1 cellular context compared by ENCODE assay signal in the genomic region with DNA sequence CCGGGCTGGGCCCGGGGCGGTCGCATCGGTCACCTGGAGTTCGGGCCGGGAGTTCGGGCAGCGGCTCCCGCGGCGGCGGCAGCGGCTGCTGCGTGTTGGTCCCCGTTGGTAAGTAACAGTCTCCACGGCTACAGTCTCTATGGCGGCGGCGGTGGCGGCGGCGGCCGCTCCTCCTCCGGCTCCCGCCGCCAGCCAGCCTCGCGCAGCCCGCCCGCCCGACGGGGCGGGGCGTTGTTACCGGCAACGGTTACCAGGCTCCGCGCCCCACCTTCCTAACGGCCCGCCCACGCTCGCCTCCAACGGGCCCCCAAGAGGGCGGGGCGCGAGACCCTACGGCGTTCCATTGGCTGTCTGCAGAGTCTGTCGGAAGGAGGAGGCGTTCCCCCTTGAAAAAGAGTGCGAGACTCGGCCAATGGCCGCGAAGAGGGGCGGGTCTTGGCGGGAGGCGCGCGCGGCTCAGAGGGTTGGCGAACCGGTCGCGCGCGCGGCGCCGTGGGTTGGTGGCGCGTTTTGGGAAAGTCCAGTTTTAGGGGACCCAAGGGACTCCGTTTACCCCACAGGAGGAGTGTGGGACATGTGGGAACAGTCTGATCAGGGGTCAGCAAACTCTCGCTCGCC.
A peak's percentile ranks its signal among the peaks of the same experiment; 100 is the strongest.
TF ChIP-seq lines count a peak whose summit lies in the region.

TSS of gene RFX2 (minus strand) at position 141 of the 618 bp plus-strand sequence. CDS start 63,004 bp downstream, outside the sequence.

TF ChIP-seq in HepG2, 621 proteins besides CTCF, POLR2A, EP300 and RAD21 (continued from another document and continues in another):
- TF ChIP-seq ZNF362 (CRISPR knock-in tag; IDR thresholded peaks at IDR 0.05; ENCODE audit: borderline replicate concordance) (no peak), ZNF225 (CRISPR knock-in tag; IDR thresholded peaks at IDR 0.05) (no peak), ZNF770 (CRISPR knock-in tag; IDR thresholded peaks at IDR 0.05) (no peak), PRDM15 (CRISPR knock-in tag; IDR thresholded peaks at IDR 0.05) (no peak), RFX1 (IDR thresholded peaks at IDR 0.05) (peak; percentile 98), ZNF354B (CRISPR knock-in tag; IDR thresholded peaks at IDR 0.05) (no peak), PRPF4 (IDR thresholded peaks at IDR 0.05; ENCODE audit: low read depth, low read length, poor library complexity, severe bottlenecking) (no peak), ZNF235 (CRISPR knock-in tag; IDR thresholded peaks at IDR 0.05; ENCODE audit: borderline replicate concordance) (no peak), ISX (CRISPR knock-in tag; conservative IDR thresholded peaks at IDR 0.05) (no peak), MEF2D (CRISPR knock-in tag; IDR thresholded peaks at IDR 0.05) (no peak), USF2 (IDR thresholded peaks at IDR 0.05; ENCODE audit: low read depth, low read length) (no peak), USF2 (CRISPR knock-in tag; IDR thresholded peaks at IDR 0.05; ENCODE audit: borderline replicate concordance) (no peak), PCBP1 (IDR thresholded peaks at IDR 0.05; ENCODE audit: borderline replicate concordance, low read depth, low read length) (no peak), ZNF652 (CRISPR knock-in tag; IDR thresholded peaks at IDR 0.05; ENCODE audit: borderline replicate concordance, low read depth) (no peak), ZNF792 (CRISPR knock-in tag; IDR thresholded peaks at IDR 0.05) (no peak), MAX (IDR thresholded peaks at IDR 0.05) (peak; percentile 23; the same call in 1 of the 2 replicates), HNRNPH1 (optimal IDR thresholded peaks at IDR 0.05; ENCODE audit: low read depth, low read length) (no peak), SP1 (IDR thresholded peaks at IDR 0.05) (peak; percentile 75), SP1 (CRISPR knock-in tag; IDR thresholded peaks at IDR 0.05) (peak; percentile 99), ZNF136 (CRISPR knock-in tag; IDR thresholded peaks at IDR 0.05; ENCODE audit: low read depth) (no peak), SRY (CRISPR knock-in tag; IDR thresholded peaks at IDR 0.05) (no peak), HMGXB4 (CRISPR knock-in tag; IDR thresholded peaks at IDR 0.05; ENCODE audit: borderline replicate concordance in 1 of 2, low read depth in 1 of 2) (no peak), SALL1 (CRISPR knock-in tag; IDR thresholded peaks at IDR 0.05) (peak; percentile 25; the same call in 1 of the 2 replicates), IRF2 (CRISPR knock-in tag; IDR thresholded peaks at IDR 0.05) (no peak), TSC22D2 (CRISPR knock-in tag; IDR thresholded peaks at IDR 0.05; ENCODE audit: borderline replicate concordance) (no peak), AGO2 (optimal IDR thresholded peaks at IDR 0.05; ENCODE audit: low read depth, low read length) (no peak), ETV6 (CRISPR knock-in tag; conservative IDR thresholded peaks at IDR 0.05) (no peak), NR1H2 (CRISPR knock-in tag; IDR thresholded peaks at IDR 0.05; ENCODE audit: borderline replicate concordance, low read depth) (no peak)
- TF ChIP-seq, protein P1, sequence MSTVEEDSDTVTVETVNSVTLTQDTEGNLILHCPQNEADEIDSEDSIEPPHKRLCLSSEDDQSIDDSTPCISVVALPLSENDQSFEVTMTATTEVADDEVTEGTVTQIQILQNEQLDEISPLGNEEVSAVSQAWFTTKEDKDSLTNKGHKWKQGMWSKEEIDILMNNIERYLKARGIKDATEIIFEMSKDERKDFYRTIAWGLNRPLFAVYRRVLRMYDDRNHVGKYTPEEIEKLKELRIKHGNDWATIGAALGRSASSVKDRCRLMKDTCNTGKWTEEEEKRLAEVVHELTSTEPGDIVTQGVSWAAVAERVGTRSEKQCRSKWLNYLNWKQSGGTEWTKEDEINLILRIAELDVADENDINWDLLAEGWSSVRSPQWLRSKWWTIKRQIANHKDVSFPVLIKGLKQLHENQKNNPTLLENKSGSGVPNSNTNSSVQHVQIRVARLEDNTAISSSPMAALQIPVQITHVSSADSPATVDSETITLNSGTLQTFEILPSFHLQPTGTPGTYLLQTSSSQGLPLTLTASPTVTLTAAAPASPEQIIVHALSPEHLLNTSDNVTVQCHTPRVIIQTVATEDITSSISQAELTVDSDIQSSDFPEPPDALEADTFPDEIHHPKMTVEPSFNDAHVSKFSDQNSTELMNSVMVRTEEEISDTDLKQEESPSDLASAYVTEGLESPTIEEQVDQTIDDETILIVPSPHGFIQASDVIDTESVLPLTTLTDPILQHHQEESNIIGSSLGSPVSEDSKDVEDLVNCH (CRISPR knock-in tag; IDR thresholded peaks at IDR 0.05) = no peak
- TF ChIP-seq, protein P2, sequence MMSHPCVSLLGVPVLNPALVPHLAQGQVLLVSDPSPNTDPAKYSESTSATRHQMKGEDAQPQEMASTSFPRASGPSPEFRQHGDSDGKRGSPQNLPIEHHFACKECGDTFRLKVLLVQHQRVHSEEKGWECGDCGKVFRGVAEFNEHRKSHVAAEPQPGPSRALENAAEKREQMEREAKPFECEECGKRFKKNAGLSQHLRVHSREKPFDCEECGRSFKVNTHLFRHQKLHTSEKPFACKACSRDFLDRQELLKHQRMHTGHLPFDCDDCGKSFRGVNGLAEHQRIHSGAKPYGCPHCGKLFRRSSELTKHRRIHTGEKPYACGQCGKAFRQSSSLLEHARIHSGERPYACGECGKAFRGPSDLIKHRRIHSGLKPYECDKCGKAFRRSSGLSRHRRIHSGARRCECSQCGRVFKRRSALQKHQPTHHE (CRISPR knock-in tag; IDR thresholded peaks at IDR 0.05; ENCODE audit: borderline replicate concordance) = no peak
- TF ChIP-seq, protein P3, sequence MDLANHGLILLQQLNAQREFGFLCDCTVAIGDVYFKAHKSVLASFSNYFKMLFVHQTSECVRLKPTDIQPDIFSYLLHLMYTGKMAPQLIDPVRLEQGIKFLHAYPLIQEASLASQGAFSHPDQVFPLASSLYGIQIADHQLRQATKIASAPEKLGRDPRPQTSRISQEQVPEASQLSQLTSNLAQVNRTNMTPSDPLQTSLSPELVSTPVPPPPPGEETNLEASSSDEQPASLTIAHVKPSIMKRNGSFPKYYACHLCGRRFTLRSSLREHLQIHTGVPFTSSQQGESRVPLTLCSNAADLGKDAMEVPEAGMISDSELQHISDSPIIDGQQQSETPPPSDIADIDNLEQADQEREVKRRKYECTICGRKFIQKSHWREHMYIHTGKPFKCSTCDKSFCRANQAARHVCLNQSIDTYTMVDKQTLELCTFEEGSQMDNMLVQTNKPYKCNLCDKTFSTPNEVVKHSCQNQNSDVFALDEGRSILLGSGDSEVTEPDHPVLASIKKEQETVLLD (CRISPR knock-in tag; IDR thresholded peaks at IDR 0.05; ENCODE audit: low read depth) = no peak
- TF ChIP-seq, protein P4, sequence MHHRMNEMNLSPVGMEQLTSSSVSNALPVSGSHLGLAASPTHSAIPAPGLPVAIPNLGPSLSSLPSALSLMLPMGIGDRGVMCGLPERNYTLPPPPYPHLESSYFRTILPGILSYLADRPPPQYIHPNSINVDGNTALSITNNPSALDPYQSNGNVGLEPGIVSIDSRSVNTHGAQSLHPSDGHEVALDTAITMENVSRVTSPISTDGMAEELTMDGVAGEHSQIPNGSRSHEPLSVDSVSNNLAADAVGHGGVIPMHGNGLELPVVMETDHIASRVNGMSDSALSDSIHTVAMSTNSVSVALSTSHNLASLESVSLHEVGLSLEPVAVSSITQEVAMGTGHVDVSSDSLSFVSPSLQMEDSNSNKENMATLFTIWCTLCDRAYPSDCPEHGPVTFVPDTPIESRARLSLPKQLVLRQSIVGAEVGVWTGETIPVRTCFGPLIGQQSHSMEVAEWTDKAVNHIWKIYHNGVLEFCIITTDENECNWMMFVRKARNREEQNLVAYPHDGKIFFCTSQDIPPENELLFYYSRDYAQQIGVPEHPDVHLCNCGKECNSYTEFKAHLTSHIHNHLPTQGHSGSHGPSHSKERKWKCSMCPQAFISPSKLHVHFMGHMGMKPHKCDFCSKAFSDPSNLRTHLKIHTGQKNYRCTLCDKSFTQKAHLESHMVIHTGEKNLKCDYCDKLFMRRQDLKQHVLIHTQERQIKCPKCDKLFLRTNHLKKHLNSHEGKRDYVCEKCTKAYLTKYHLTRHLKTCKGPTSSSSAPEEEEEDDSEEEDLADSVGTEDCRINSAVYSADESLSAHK (CRISPR knock-in tag; IDR thresholded peaks at IDR 0.05; ENCODE audit: borderline replicate concordance) = no peak
- TF ChIP-seq, protein P5, sequence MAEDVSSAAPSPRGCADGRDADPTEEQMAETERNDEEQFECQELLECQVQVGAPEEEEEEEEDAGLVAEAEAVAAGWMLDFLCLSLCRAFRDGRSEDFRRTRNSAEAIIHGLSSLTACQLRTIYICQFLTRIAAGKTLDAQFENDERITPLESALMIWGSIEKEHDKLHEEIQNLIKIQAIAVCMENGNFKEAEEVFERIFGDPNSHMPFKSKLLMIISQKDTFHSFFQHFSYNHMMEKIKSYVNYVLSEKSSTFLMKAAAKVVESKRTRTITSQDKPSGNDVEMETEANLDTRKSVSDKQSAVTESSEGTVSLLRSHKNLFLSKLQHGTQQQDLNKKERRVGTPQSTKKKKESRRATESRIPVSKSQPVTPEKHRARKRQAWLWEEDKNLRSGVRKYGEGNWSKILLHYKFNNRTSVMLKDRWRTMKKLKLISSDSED (CRISPR knock-in tag; IDR thresholded peaks at IDR 0.05) = no peak
